Comparison of ENCODE assay signal across 8 cellular contexts in genomic region chr6:106360410-106360988, GRCh38. TPM values are rescaled to one million over a fixed set of nuclear protein-coding genes. Genes with fewer than 3 reads are reported as not detected.
DNase-seq lines count a peak whose midpoint lies in the region; ATAC-seq and TF ChIP-seq lines count a peak whose summit lies in the region.

Gene CRYBG1 (plus strand): TSS chr6:106360717. CDS start chr6:106360909, 192 bp downstream.

- DNase-seq in SHP77 (lab: John Stamatoyannopoulos, UW) (peak; percentile 13 to 21), SHP77 treated with DMSO at 0.1 percent for 48 hours (lab: John Stamatoyannopoulos, UW) (no peak), OCI-LY7 (ENCODE audit: low spot score) (peak; percentile 23), activated T-helper 1 cell treated with Interleukin-2 at 50 U/mL for 16 hours (ENCODE audit: low read depth) (peak; percentile 63), fibroblast of pulmonary artery (ENCODE audit: low read depth) (peak; percentile 13), neural crest cell (ENCODE audit: low read depth, low spot score) (peak; percentile 72), substantia nigra (lab: John Stamatoyannopoulos, UW) (peak in 27 of 49 donors; percentile 1 to 41 (median 12))

- CTCF ChIA-PET in OCI-LY7 (lab: Charles Lee; ENCODE audit: unreplicated experiment) = no interaction called here

- no peaks in the 10 kb centered on the region for H3K36me3 ChIP-seq in OCI-LY7 (ENCODE audit: insufficient read depth, low read length)

- H3K9me2 ChIP-seq in OCI-LY7 (ENCODE audit: insufficient read depth, low read length) = no peaks in the 10 kb centered on the region

- peaks cover 6% of the 10 kb centered on the region for H3K4me1 Mint-ChIP-seq in neural crest cell

- peak; percentile 76 for ATAC-seq in HG03442 (IDR thresholded peaks at IDR 0.05; ENCODE audit: unreplicated experiment)

- H3K36me3 Mint-ChIP-seq in neural crest cell (ENCODE audit: low read depth) = no peaks in the 10 kb centered on the region

- H3K4me3 Mint-ChIP-seq in neural crest cell = peak within 1 kb of the TSS; percentile 84

- no peak within 1 kb of the TSS for H3K27ac ChIP-seq in OCI-LY7 (ENCODE audit: low read depth, low read length, poor library complexity, severe bottlenecking)
- no peak within 1 kb of the TSS for H3K27ac ChIP-seq in substantia nigra (ENCODE audit: low read depth, low read length, poor library complexity, severe bottlenecking)

- H4K20me1 ChIP-seq in OCI-LY7 (ENCODE audit: insufficient read depth, low read length) = no peaks in the 10 kb centered on the region

- no peak within 1 kb of the TSS for H3K27ac Mint-ChIP-seq in neural crest cell (ENCODE audit: unreplicated experiment)

- no peaks in the 10 kb centered on the region for H3K4me1 ChIP-seq in OCI-LY7 (ENCODE audit: insufficient read depth, low read length, poor library complexity, severe bottlenecking)

- peak; percentile 83 for TF ChIP-seq CTCF in OCI-LY7 (conservative IDR thresholded peaks at IDR 0.05; ENCODE audit: low read length)
- peak; percentile 57 for TF ChIP-seq CTCF in fibroblast of pulmonary artery (IDR thresholded peaks at IDR 0.05; ENCODE audit: low read length, missing control alignments)
- peak; percentile 99 for TF ChIP-seq CTCF in neural crest cell (conservative IDR thresholded peaks at IDR 0.05)

- H3K9me3 ChIP-seq in OCI-LY7 (ENCODE audit: low read length) = no peaks in the 10 kb centered on the region

- H3K4me3 ChIP-seq in OCI-LY7 (ENCODE audit: low read depth, low read length, poor library complexity, severe bottlenecking) = no peak within 1 kb of the TSS
- H3K4me3 ChIP-seq in fibroblast of pulmonary artery (replicated peaks; ENCODE audit: low read depth, low read length) = peak within 1 kb of the TSS; percentile 39

- peak within 1 kb of the TSS; percentile 44; the same call in 1 of the 2 replicates for H3K4me2 ChIP-seq in OCI-LY7 (ENCODE audit: low read length)

- H3K79me2 ChIP-seq in OCI-LY7 (ENCODE audit: insufficient read depth, low read depth, low read length) = no peaks in the 10 kb centered on the region

- no peak within 1 kb of the TSS; the same call in 1 of the 2 replicates for H2AFZ ChIP-seq in OCI-LY7 (ENCODE audit: low read length)

- intact Hi-C loops in OCI-LY7 (cut with micrococcal nuclease; ENCODE audit: unreplicated experiment) = loop anchor here (10.0 kb wide), 1 partner anchor 64 kb away; no protein-coding TSS in a partner anchor

- H3K9me3 Mint-ChIP-seq in neural crest cell = no peaks in the 10 kb centered on the region

- no TSS peak for BruUV-seq in OCI-LY7 (replicated peaks; lab: Mats Ljungman, UMichigan)

- H3K27me3 Mint-ChIP-seq in neural crest cell (ENCODE audit: low read depth) = peaks cover 78% of the 10 kb centered on the region

- POLR2A ChIA-PET in OCI-LY7 (lab: Charles Lee) = interaction anchor here (1.0 kb wide), 1 partner anchor 377 kb away, joined by 3 read pairs; no protein-coding TSS in a partner anchor

RNA-seq across cellular contexts. Expression of gene CRYBG1, which starts in this region (rescaled TPM):
- 41.7 and 44.7 TPM in 2 replicates for total RNA-seq in OCI-LY7 (2014; rRNA removed; shearing (Covaris generic))
- total RNA-seq in OCI-LY7 (2022) (66.2 and 79.2 TPM in 2 replicates), neural crest cell (0.07 TPM in 1 of 2 replicates, not detected in the other)

Comparison
In these comparisons a context has a peak if more than half of its experiments do, and no peak if none do; other contexts are left out.
1. RNA of gene CRYBG1 (total RNA-seq): 41.7 to 79.2 TPM in OCI-LY7; 0.07 TPM in neural crest cell; every median in the first group is over 10 times any median in the second.
2. Peak in DNase-seq in neural crest cell; RNA of the gene not detected or under 1 TPM.
3. Peak in every context shown above with its lines, with median percentiles within 50 percentile points of each other: CTCF ChIP-seq.